Comparison of ENCODE assay signal across 15 cellular contexts in genomic region chr16:27305342-27305741, GRCh38. TPM values are rescaled to one million over a fixed set of nuclear protein-coding genes. Genes with fewer than 3 reads are reported as not detected.
DNase-seq lines count a peak whose midpoint lies in the region; ATAC-seq, FAIRE-seq and TF ChIP-seq lines count a peak whose summit lies in the region.
"Had no signal": no experiment of that assay in that cellular context is flagged by ENCODE, and none has a peak within 500 bp of the region (broad histone marks: within the 10 kb centered on the region; RNA-seq: fewer than 3 reads in every experiment).

No MANE protein-coding gene starts in this region.

- H3K4me1 Mint-ChIP-seq in CD14-positive monocyte, result peaks cover 46% of the 10 kb centered on the region
- peaks cover 55% of the 10 kb centered on the region for H3K4me1 Mint-ChIP-seq in dendritic cell treated with granulocyte-macrophage colony-stimulating factor and Interleukin-4, amounts not matched to agents 40 ng/mL and 50 ng/mL, for 4 days (ENCODE audit: low read depth)
- H3K4me1 Mint-ChIP-seq in naive B cell, result peaks cover 51 to 78% (median 76%) of the 10 kb centered on the region in 3 donors

- H3K27ac Mint-ChIP-seq in CD14-positive monocyte (peak overlapping the region; percentile 93 to 98 (median 95)), naive B cell (peak overlapping the region; percentile 48 to 88 (median 76))
- H3K27ac Mint-ChIP-seq in dendritic cell treated with granulocyte-macrophage colony-stimulating factor and Interleukin-4, amounts not matched to agents 40 ng/mL and 50 ng/mL, for 4 days, result peak overlapping the region; percentile 71

- TF ChIP-seq POLR2A in GM12892 (IDR thresholded peaks at IDR 0.05; ENCODE audit: low read depth, low read length), result no peak

- WGBS in psoas muscle, 3 donors, result 29 to 33% (median 29%) methylated on average over 2 of the region's 2 CpGs

- intact Hi-C loops in CD14-positive monocyte (cut with micrococcal nuclease), result no loop called here
- intact Hi-C loops in dendritic cell treated with granulocyte-macrophage colony-stimulating factor and Interleukin-4, amounts not matched to agents 40 ng/mL and 50 ng/mL, for 4 days (cut with micrococcal nuclease), result no loop called here
- intact Hi-C loops in psoas muscle (cut with DNase I), result no loop called here

- DNase-seq in CD14-positive monocyte (ENCODE audit: low spot score) (no peak), MV-4-11 (lab: John Stamatoyannopoulos, UW) (peak; percentile 78), naive B cell (no peak), psoas muscle (no peak), GM12892 (ENCODE audit: insufficient read length) (no peak)
- DNase-seq: activated T-cell treated with anti-CD3 and anti-CD28 coated beads, Interleukin-2, amount 50 U/mL, for 1 hour; effector CD4-positive, alpha-beta T cell; Kasumi-1; NCI-H1694 treated with DMSO at 0.1 percent for 48 hours had no signal

- no peaks in the 10 kb centered on the region for H3K9me3 ChIP-seq in psoas muscle

- H3K27ac ChIP-seq in psoas muscle, result no peak overlapping the region
- H3K27ac ChIP-seq: SK-N-MC had no signal

- H3K36me3 ChIP-seq in psoas muscle (ENCODE audit: insufficient read depth in 1 of 2, low read depth in 1 of 2), result no peaks in the 10 kb centered on the region

- TF ChIP-seq CTCF in CD14-positive monocyte (IDR thresholded peaks at IDR 0.05), result no peak
- TF ChIP-seq CTCF in psoas muscle (IDR thresholded peaks at IDR 0.05), result no peak

- H3K27me3 ChIP-seq in psoas muscle (ENCODE audit: insufficient read depth in 3 of 3, low read length in 2 of 3), result no peaks in the 10 kb centered on the region

- no peak overlapping the region for H3K4me3 ChIP-seq in psoas muscle
- H3K4me3 ChIP-seq: SK-N-MC had no signal

- no peaks in the 10 kb centered on the region for H3K4me1 ChIP-seq in psoas muscle

- H3K36me3 Mint-ChIP-seq in CD14-positive monocyte, result peaks cover 1 to 2% of the 10 kb centered on the region in 2 donors
- H3K36me3 Mint-ChIP-seq in dendritic cell treated with granulocyte-macrophage colony-stimulating factor and Interleukin-4, amounts not matched to agents 40 ng/mL and 50 ng/mL, for 4 days (ENCODE audit: low read depth), result no peaks in the 10 kb centered on the region
- H3K36me3 Mint-ChIP-seq in naive B cell, result peaks cover 0 to 13% of the 10 kb centered on the region in 2 donors

- H3K9me3 Mint-ChIP-seq in CD14-positive monocyte (peaks cover 0 to 9% (median 0%) of the 10 kb centered on the region in 7 donors), naive B cell (peaks cover 0 to 11% (median 0%) of the 10 kb centered on the region in 7 donors)
- peaks cover 14% of the 10 kb centered on the region for H3K9me3 Mint-ChIP-seq in dendritic cell treated with granulocyte-macrophage colony-stimulating factor and Interleukin-4, amounts not matched to agents 40 ng/mL and 50 ng/mL, for 4 days

- ATAC-seq in naive B cell (ENCODE audit: low read depth in 2 of 2) (peak; percentile 43 to 50), psoas muscle (no peak), GM18867 (IDR thresholded peaks at IDR 0.05; ENCODE audit: unreplicated experiment) (no peak), GM21825 (IDR thresholded peaks at IDR 0.05; ENCODE audit: unreplicated experiment) (no peak)

- H3K27me3 Mint-ChIP-seq in CD14-positive monocyte (ENCODE audit: low read depth in 3 of 3) (peaks cover 0 to 6% (median 2%) of the 10 kb centered on the region in 3 donors), naive B cell (no peaks in the 10 kb centered on the region)
- no peaks in the 10 kb centered on the region for H3K27me3 Mint-ChIP-seq in dendritic cell treated with granulocyte-macrophage colony-stimulating factor and Interleukin-4, amounts not matched to agents 40 ng/mL and 50 ng/mL, for 4 days
- H3K27me3 Mint-ChIP-seq: activated naive CD8-positive, alpha-beta T cell had no signal

- H3K4me3 Mint-ChIP-seq in CD14-positive monocyte (peak overlapping the region in 1 of 2 donors; percentile 79), naive B cell (peak overlapping the region in 5 of 8 donors; percentile 4 to 35 (median 16))
- no peak overlapping the region for H3K4me3 Mint-ChIP-seq in dendritic cell treated with granulocyte-macrophage colony-stimulating factor and Interleukin-4, amounts not matched to agents 40 ng/mL and 50 ng/mL, for 4 days
- H3K4me3 Mint-ChIP-seq: activated naive CD8-positive, alpha-beta T cell had no signal

- no peak for FAIRE-seq in GM12892 (lab: Jason Lieb, UNC)
- FAIRE-seq: H54 had no signal

RNA-seq across cellular contexts. Expression of gene IL4R, which starts 8.4 kb away (rescaled TPM):
- 10 to 100 TPM; 25.1 to 35.6 TPM for polyA plus RNA-seq in CD14-positive monocyte
- polyA plus RNA-seq in naive B cell (ENCODE audit: low read depth in 6 of 6), result 1,000 to 10,000 TPM in 1 of 6 donors, 100 to 1,000 TPM in 5; 355 to 1,202 (median 525) TPM
- total RNA-seq in psoas muscle, result 1 to 10 TPM; 5.8 to 9.6 (median 8.1) TPM
- 1 to 10 TPM; 2.1 to 6.5 (median 4.5) TPM for polyA plus RNA-seq in psoas muscle
- polyA plus RNA-seq in GM12892 (2012; ENCODE audit: missing spikeins), result 18.8 TPM

RNA-seq across cellular contexts. Expression of gene NSMCE1, which starts 36.8 kb away (rescaled TPM):
- 10 to 100 TPM; 82.6 to 85.2 TPM for polyA plus RNA-seq in CD14-positive monocyte
- 100 to 1,000 TPM; 178 to 217 (median 195) TPM for polyA plus RNA-seq in naive B cell (ENCODE audit: low read depth in 6 of 6)
- total RNA-seq in psoas muscle, result 10 to 100 TPM; 18.9 to 51.8 (median 28.8) TPM
- 10 to 100 TPM; 26.0 to 31.7 (median 28.4) TPM for polyA plus RNA-seq in psoas muscle
- 51.9 TPM for polyA plus RNA-seq in GM12892 (2012; ENCODE audit: missing spikeins)

Comparison
In these comparisons a context has a peak if more than half of its experiments do, and no peak if none do; other contexts are left out.
1. ATAC-seq: peak in naive B cell (2 of 2); none in psoas muscle (0 of 4), GM18867 (single experiment) and GM21825 (single experiment).
2. RNA of gene IL4R, which starts 8.4 kb away (polyA plus RNA-seq): 355 to 1,202 TPM in naive B cell; 25.1 to 35.6 TPM in CD14-positive monocyte and 2.1 to 6.5 TPM in psoas muscle; every median in the first group is over 4 times any median in the second.
3. Peak in every context shown above with its lines, with median percentiles within 50 percentile points of each other: H3K27ac Mint-ChIP-seq.